In the genomic region with DNA sequence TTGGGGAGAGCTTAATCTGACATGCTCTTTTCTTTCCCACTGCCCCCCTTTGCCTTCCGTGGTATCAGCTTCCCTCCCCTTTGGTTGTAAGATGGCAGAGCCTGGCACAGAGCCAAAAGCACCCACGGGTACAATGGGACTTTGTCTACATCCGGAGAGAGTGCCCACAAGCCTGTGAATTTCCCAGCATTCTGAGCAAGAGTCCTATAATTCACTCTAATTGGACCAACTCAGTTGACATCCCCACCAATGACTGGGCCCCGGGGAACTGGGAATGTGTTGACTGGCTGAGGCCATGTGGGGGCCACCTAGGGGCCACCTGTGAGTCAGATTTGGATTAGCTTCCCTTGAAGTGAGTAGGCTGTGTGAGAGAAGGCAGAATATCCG, we compare ENCODE assay signal across 1 cellular context.
TF ChIP-seq lines count a peak whose summit lies in the region.

No MANE protein-coding gene starts in this region.

TF ChIP-seq in HCT116, 20 proteins besides CTCF, POLR2A, EP300 and RAD21 (continued from another document):
- no peak for TF ChIP-seq POLR2AphosphoS5 (IDR thresholded peaks at IDR 0.05; ENCODE audit: low read depth, low read length)
- TF ChIP-seq, protein P1, sequence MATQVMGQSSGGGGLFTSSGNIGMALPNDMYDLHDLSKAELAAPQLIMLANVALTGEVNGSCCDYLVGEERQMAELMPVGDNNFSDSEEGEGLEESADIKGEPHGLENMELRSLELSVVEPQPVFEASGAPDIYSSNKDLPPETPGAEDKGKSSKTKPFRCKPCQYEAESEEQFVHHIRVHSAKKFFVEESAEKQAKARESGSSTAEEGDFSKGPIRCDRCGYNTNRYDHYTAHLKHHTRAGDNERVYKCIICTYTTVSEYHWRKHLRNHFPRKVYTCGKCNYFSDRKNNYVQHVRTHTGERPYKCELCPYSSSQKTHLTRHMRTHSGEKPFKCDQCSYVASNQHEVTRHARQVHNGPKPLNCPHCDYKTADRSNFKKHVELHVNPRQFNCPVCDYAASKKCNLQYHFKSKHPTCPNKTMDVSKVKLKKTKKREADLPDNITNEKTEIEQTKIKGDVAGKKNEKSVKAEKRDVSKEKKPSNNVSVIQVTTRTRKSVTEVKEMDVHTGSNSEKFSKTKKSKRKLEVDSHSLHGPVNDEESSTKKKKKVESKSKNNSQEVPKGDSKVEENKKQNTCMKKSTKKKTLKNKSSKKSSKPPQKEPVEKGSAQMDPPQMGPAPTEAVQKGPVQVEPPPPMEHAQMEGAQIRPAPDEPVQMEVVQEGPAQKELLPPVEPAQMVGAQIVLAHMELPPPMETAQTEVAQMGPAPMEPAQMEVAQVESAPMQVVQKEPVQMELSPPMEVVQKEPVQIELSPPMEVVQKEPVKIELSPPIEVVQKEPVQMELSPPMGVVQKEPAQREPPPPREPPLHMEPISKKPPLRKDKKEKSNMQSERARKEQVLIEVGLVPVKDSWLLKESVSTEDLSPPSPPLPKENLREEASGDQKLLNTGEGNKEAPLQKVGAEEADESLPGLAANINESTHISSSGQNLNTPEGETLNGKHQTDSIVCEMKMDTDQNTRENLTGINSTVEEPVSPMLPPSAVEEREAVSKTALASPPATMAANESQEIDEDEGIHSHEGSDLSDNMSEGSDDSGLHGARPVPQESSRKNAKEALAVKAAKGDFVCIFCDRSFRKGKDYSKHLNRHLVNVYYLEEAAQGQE (IDR thresholded peaks at IDR 0.05; ENCODE audit: low read depth): no peak
- TF ChIP-seq EZH2 (IDR thresholded peaks at IDR 0.05): no peak
- TF ChIP-seq FOSL1 (IDR thresholded peaks at IDR 0.05; ENCODE audit: low read depth): no peak
- TF ChIP-seq YY1 (IDR thresholded peaks at IDR 0.05; ENCODE audit: extremely low read depth, insufficient replicate concordance, low read depth, low read length): no peak
TF ChIP-seq in HCT116: peak in this region for 0.
